1 cellular context compared by ENCODE assay signal in the genomic region with DNA sequence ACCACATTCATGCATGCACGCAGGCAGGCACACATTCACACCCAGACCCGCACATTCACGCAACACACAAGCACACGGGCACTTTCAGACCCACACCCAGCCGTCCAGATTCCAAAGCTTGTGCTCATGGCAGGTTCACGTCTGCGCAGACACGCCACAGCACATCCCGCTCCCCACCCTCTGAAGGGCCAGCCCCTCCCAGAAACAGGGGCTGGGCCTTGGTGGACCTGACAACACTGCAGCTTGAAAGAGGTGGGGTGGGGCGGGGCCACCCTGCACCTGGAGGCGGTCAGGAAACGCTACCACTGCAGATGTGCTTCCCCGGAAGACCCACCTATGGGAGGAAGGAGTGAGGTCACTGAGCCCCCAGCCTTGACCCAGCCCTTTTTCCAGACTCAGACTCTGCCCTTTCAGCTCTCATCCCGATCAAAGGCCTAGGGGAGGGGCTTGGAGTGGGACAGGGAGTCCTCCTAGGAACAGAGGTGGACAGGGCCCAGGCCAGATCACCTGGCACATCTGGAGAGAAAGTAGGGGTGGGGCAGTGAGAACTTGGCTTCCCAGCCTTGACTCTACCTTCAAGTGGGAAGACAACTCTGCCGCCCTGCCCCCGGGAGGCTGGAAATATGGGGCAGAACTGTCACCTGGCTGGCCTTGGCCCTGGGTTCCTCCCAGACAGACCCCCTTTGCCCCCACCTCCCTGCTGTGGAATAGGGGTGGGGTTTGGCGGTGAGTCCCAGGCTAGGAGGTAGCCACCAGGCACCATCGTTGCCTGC.
TF ChIP-seq lines count a peak whose summit lies in the region.

No MANE protein-coding gene starts in this region.

TF ChIP-seq in HEK293, 187 proteins besides CTCF, POLR2A, EP300 and RAD21 (continued from another document):
- TF ChIP-seq ATF2 (tag by site-specific recombination; IDR thresholded peaks at IDR 0.05; ENCODE audit: low read depth) (no peak), ZNF518A (tag by site-specific recombination; conservative IDR thresholded peaks at IDR 0.05; ENCODE audit: low read depth) (no peak), ZXDB (tag by site-specific recombination; IDR thresholded peaks at IDR 0.05) (no peak), KLF8 (tag by site-specific recombination; IDR thresholded peaks at IDR 0.05) (peak; percentile 58; the same call in 1 of the 2 replicates), ZNF654 (tag by site-specific recombination; IDR thresholded peaks at IDR 0.05; ENCODE audit: low read depth) (no peak), MEIS1 (CRISPR knock-in tag; IDR thresholded peaks at IDR 0.05; ENCODE audit: borderline replicate concordance) (no peak), SALL2 (tag by site-specific recombination; IDR thresholded peaks at IDR 0.05; ENCODE audit: borderline replicate concordance) (no peak), ZNF626 (tag by site-specific recombination; IDR thresholded peaks at IDR 0.05) (no peak), ZNF48 (tag by site-specific recombination; IDR thresholded peaks at IDR 0.05) (no peak)
- TF ChIP-seq, protein P1, sequence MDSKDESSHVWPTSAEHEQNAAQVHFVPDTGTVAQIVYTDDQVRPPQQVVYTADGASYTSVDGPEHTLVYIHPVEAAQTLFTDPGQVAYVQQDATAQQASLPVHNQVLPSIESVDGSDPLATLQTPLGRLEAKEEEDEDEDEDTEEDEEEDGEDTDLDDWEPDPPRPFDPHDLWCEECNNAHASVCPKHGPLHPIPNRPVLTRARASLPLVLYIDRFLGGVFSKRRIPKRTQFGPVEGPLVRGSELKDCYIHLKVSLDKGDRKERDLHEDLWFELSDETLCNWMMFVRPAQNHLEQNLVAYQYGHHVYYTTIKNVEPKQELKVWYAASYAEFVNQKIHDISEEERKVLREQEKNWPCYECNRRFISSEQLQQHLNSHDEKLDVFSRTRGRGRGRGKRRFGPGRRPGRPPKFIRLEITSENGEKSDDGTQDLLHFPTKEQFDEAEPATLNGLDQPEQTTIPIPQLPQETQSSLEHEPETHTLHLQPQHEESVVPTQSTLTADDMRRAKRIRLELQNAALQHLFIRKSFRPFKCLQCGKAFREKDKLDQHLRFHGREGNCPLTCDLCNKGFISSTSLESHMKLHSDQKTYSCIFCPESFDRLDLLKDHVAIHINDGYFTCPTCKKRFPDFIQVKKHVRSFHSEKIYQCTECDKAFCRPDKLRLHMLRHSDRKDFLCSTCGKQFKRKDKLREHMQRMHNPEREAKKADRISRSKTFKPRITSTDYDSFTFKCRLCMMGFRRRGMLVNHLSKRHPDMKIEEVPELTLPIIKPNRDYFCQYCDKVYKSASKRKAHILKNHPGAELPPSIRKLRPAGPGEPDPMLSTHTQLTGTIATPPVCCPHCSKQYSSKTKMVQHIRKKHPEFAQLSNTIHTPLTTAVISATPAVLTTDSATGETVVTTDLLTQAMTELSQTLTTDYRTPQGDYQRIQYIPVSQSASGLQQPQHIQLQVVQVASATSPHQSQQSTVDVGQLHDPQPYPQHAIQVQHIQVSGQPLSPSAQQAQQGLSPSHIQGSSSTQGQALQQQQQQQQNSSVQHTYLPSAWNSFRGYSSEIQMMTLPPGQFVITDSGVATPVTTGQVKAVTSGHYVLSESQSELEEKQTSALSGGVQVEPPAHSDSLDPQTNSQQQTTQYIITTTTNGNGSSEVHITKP (tag by site-specific recombination; IDR thresholded peaks at IDR 0.05): peak; percentile 77
